10 cellular contexts compared by ENCODE assay signal in the genomic region with DNA sequence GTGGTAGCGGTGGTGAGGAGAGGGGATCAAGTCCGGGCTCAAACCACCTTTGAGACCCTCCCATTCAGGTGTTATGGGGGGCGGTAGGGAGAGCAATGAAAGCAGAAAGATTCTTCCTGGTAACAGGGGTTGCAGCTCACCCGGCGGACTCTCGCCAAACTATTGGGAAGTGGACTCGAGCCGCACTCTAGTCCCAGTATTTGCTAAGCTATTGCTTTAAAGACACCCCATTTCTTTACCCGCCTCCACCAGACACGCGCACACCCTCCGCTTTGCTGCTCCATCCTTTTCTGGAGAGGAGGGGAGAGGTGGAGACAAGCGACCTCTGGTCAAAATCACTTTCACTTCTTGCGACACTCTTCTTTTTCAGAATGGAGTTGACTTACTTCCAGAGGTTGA. TPM values are rescaled to one million over a fixed set of nuclear protein-coding genes. Genes with fewer than 3 reads are reported as not detected.
A peak's percentile ranks its signal among the peaks of the same experiment; 100 is the strongest.
DNase-seq lines count a peak whose midpoint lies in the region; ATAC-seq and TF ChIP-seq lines count a peak whose summit lies in the region.
"Had no signal": no experiment of that assay in that cellular context is flagged by ENCODE, and none has a peak within 500 bp of the region (broad histone marks: within the 10 kb centered on the region; RNA-seq: fewer than 3 reads in every experiment).

No MANE protein-coding gene starts in this region.

- no peaks in the 10 kb centered on the region for H3K9me3 Mint-ChIP-seq in effector memory CD8-positive, alpha-beta T cell

- peak; percentile 14 for DNase-seq in AG08396 (ENCODE audit: low spot score)
- DNase-seq in HL-60 (ENCODE audit: low read depth in 1 of 2, low spot score in 1 of 2): no peak
- DNase-seq in effector memory CD8-positive, alpha-beta T cell: no peak
- no peak for DNase-seq in mucosa of gallbladder (ENCODE audit: low spot score)
- no peak for DNase-seq in NCI-H1436 (lab: John Stamatoyannopoulos, UW)
- DNase-seq in NCI-H2107 treated with DMSO at 0.1 percent for 48 hours (lab: John Stamatoyannopoulos, UW; ENCODE audit: unreplicated experiment): no peak

- no peaks in the 10 kb centered on the region for H3K36me3 ChIP-seq in muscle layer of duodenum (ENCODE audit: control insufficient read depth in 1 of 2, insufficient read depth in 2 of 2, low read length in 2 of 2)

- H3K4me3 Mint-ChIP-seq in effector memory CD8-positive, alpha-beta T cell: peak overlapping the region; percentile 61 to 68

- no peak overlapping the region for H3K27ac Mint-ChIP-seq in effector memory CD8-positive, alpha-beta T cell

- H3K36me3 Mint-ChIP-seq in effector memory CD8-positive, alpha-beta T cell (ENCODE audit: insufficient read depth): no peaks in the 10 kb centered on the region

- H3K9me3 ChIP-seq in muscle layer of duodenum (ENCODE audit: control insufficient read depth in 1 of 2, low read length in 2 of 2): no peaks in the 10 kb centered on the region

- peaks cover 16 to 18% of the 10 kb centered on the region in 2 donors for H3K4me1 Mint-ChIP-seq in effector memory CD8-positive, alpha-beta T cell (ENCODE audit: low read depth in 2 of 2)

- H3K27me3 ChIP-seq in HL-60 (ENCODE audit: insufficient read depth, poor library complexity, severe bottlenecking) (peaks cover 31% of the 10 kb centered on the region), muscle layer of duodenum (ENCODE audit: low read depth, low read length) (peaks cover 6% of the 10 kb centered on the region)

- peaks cover 46 to 55% of the 10 kb centered on the region in 2 donors for H3K27me3 Mint-ChIP-seq in effector memory CD8-positive, alpha-beta T cell

- H3K4me3 ChIP-seq in HL-60 (replicated peaks; ENCODE audit: insufficient read depth, low read length) (peak overlapping the region; percentile 46), muscle layer of duodenum (ENCODE audit: low read depth in 1 of 2, low read length in 2 of 2) (peak overlapping the region; percentile 47 to 71)
- H3K4me3 ChIP-seq: lung had no signal

- H3K27ac ChIP-seq in HL-60 (replicated peaks) (no peak overlapping the region), muscle layer of duodenum (ENCODE audit: low read length) (no peak overlapping the region)

- H3K4me1 ChIP-seq in muscle layer of duodenum (ENCODE audit: control insufficient read depth in 1 of 2, insufficient read depth in 2 of 2, low read length in 2 of 2): peaks cover 0 to 15% of the 10 kb centered on the region in 2 donors

- TF ChIP-seq CTCF in HL-60 (IDR thresholded peaks at IDR 0.05; ENCODE audit: insufficient read depth, low read length): no peak

- no peak for ATAC-seq in effector memory CD8-positive, alpha-beta T cell (replicated peaks)
- no peak for ATAC-seq in GM21423 (IDR thresholded peaks at IDR 0.05; ENCODE audit: unreplicated experiment)

RNA-seq across cellular contexts. Expression of a gene that starts 0.6 kb away (rescaled TPM):
- total RNA-seq in mucosa of gallbladder: 1.2 TPM
- total RNA-seq: NCI-H460 had no signal

RNA-seq across cellular contexts. Expression of a gene that starts 37.4 kb away (rescaled TPM):
- 0.55 TPM for total RNA-seq in mucosa of gallbladder
- total RNA-seq: NCI-H460 had no signal
